ENCODE assay signal across 23 cellular contexts in genomic region chrX:28124416-28124815, GRCh38.
"Had no signal": no experiment of that assay in that cellular context is flagged by ENCODE, and none has a peak within 500 bp of the region (broad histone marks: within the 10 kb centered on the region; RNA-seq: fewer than 3 reads in every experiment).

No MANE protein-coding gene starts in this region.

- H3K4me3 Mint-ChIP-seq: activated B cell treated with CpG ODN at 0.5 μM for 24 hours; activated CD4-positive, alpha-beta T cell treated with anti-CD3 and anti-CD28 coated beads for 36 hours; activated naive CD4-positive, alpha-beta T cell treated with anti-CD3 and anti-CD28 coated beads for 36 hours; activated naive CD8-positive, alpha-beta T cell treated with anti-CD3 and anti-CD28 coated beads, Interleukin-2, amount 10 ng/mL, durations not matched to agents 7 days and 5 days; immature natural killer cell; nephron progenitor cell; stimulated activated effector memory CD8-positive, alpha-beta T cell treated with anti-CD3 and anti-CD28 coated beads, Interleukin-12 subunit alpha, Interleukin-12 subunit beta, amount 100 ng/mL, for 72 hours; stimulated activated naive CD8-positive, alpha-beta T cell treated with anti-CD3 and anti-CD28 coated beads, Interleukin-15, amount 100 ng/mL, for 72 hours; T-helper 17 cell had no signal

- H3K36me3 ChIP-seq: right lobe of liver, suprapubic skin, tibial nerve had no signal

- H3K27me3 ChIP-seq: hepatocyte, right lobe of liver, suprapubic skin had no signal

- H3K27ac Mint-ChIP-seq: activated B cell treated with CpG ODN at 0.5 μM for 24 hours; activated CD4-positive, alpha-beta T cell treated with anti-CD3 and anti-CD28 coated beads for 36 hours; activated naive CD4-positive, alpha-beta T cell treated with anti-CD3 and anti-CD28 coated beads for 36 hours; activated naive CD8-positive, alpha-beta T cell treated with anti-CD3 and anti-CD28 coated beads, Interleukin-2, amount 10 ng/mL, durations not matched to agents 7 days and 5 days; immature natural killer cell; nephron progenitor cell; stimulated activated effector memory CD8-positive, alpha-beta T cell treated with anti-CD3 and anti-CD28 coated beads, Interleukin-12 subunit alpha, Interleukin-12 subunit beta, amount 100 ng/mL, for 72 hours; stimulated activated naive CD8-positive, alpha-beta T cell treated with anti-CD3 and anti-CD28 coated beads, Interleukin-15, amount 100 ng/mL, for 72 hours; T-helper 17 cell had no signal

- H3K4me1 ChIP-seq: right lobe of liver, suprapubic skin, tibial nerve had no signal

- H3K4me3 ChIP-seq: hepatocyte, right lobe of liver, skin epidermis, suprapubic skin, tibial nerve had no signal

- FAIRE-seq: endometrium had no signal

- DNase-seq: activated B cell treated with CpG ODN at 0.5 μM for 24 hours; activated CD4-positive, alpha-beta T cell treated with anti-CD3 and anti-CD28 coated beads for 36 hours; activated CD4-positive, alpha-beta T cell treated with anti-CD3 and anti-CD28 coated beads, Interleukin-2, amount 50 U/mL, for 4 hours; activated naive CD4-positive, alpha-beta T cell treated with anti-CD3 and anti-CD28 coated beads for 36 hours; activated naive CD8-positive, alpha-beta T cell treated with anti-CD3 and anti-CD28 coated beads, Interleukin-2, amount 10 ng/mL, durations not matched to agents 7 days and 5 days; activated T-cell treated with anti-CD3 and anti-CD28 coated beads, Interleukin-2, amount 50 U/mL, for 48 hours; amygdala; effector CD4-positive, alpha-beta T cell; foreskin melanocyte; glutamatergic neuron; immature natural killer cell; mesenchymal stem cell; nephron progenitor cell; right lobe of liver; stimulated activated CD4-positive, alpha-beta T cell treated with anti-CD3 and anti-CD28 coated beads, Interleukin-2, amount 100 ng/mL, for 24 hours; stimulated activated naive CD8-positive, alpha-beta T cell treated with anti-CD3 and anti-CD28 coated beads, Interleukin-15, amount 100 ng/mL, for 72 hours; T-helper 17 cell had no signal

- H3K4me1 Mint-ChIP-seq: activated B cell treated with CpG ODN at 0.5 μM for 24 hours; activated CD4-positive, alpha-beta T cell treated with anti-CD3 and anti-CD28 coated beads for 36 hours; activated naive CD8-positive, alpha-beta T cell treated with anti-CD3 and anti-CD28 coated beads, Interleukin-2, amount 10 ng/mL, durations not matched to agents 7 days and 5 days; immature natural killer cell; stimulated activated effector memory CD8-positive, alpha-beta T cell treated with anti-CD3 and anti-CD28 coated beads, Interleukin-12 subunit alpha, Interleukin-12 subunit beta, amount 100 ng/mL, for 72 hours; stimulated activated naive CD8-positive, alpha-beta T cell treated with anti-CD3 and anti-CD28 coated beads, Interleukin-15, amount 100 ng/mL, for 72 hours; T-helper 17 cell had no signal

- H3K9me3 ChIP-seq: right lobe of liver, suprapubic skin, tibial nerve had no signal

- H3K9me3 Mint-ChIP-seq: activated naive CD8-positive, alpha-beta T cell treated with anti-CD3 and anti-CD28 coated beads, Interleukin-2, amount 10 ng/mL, durations not matched to agents 7 days and 5 days; nephron progenitor cell had no signal

- H3K27me3 Mint-ChIP-seq: activated B cell treated with CpG ODN at 0.5 μM for 24 hours; activated CD4-positive, alpha-beta T cell treated with anti-CD3 and anti-CD28 coated beads for 36 hours; activated naive CD8-positive, alpha-beta T cell treated with anti-CD3 and anti-CD28 coated beads, Interleukin-2, amount 10 ng/mL, durations not matched to agents 7 days and 5 days; stimulated activated naive CD8-positive, alpha-beta T cell treated with anti-CD3 and anti-CD28 coated beads, Interleukin-15, amount 100 ng/mL, for 72 hours; T-helper 17 cell had no signal

- H3K36me3 Mint-ChIP-seq: activated naive CD8-positive, alpha-beta T cell treated with anti-CD3 and anti-CD28 coated beads, Interleukin-2, amount 10 ng/mL, durations not matched to agents 7 days and 5 days; immature natural killer cell; stimulated activated effector memory CD8-positive, alpha-beta T cell treated with anti-CD3 and anti-CD28 coated beads, Interleukin-12 subunit alpha, Interleukin-12 subunit beta, amount 100 ng/mL, for 72 hours had no signal
